In genomic region chr10:79586933-79587332, GRCh38 we compare ENCODE assay signal across 34 cellular contexts. TPM values are rescaled to one million over a fixed set of nuclear protein-coding genes. Genes with fewer than 3 reads are reported as not detected.
"Had no signal": no experiment of that assay in that cellular context is flagged by ENCODE, and none has a peak within 500 bp of the region (broad histone marks: within the 10 kb centered on the region; RNA-seq: fewer than 3 reads in every experiment).

No MANE protein-coding gene starts in this region.

- DNase-seq: dorsolateral prefrontal cortex; effector CD4-positive, alpha-beta T cell; heart left ventricle; kidney; mammary epithelial cell; mesendoderm; midbrain; naive thymus-derived CD8-positive, alpha-beta T cell; nephron progenitor cell; nucleus accumbens; stimulated activated CD4-positive, alpha-beta T cell treated with anti-CD3 and anti-CD28 coated beads, Interleukin-12 subunit alpha, Interleukin-12 subunit beta, amount 100 ng/mL, for 4 hours; stimulated activated CD4-positive, alpha-beta T cell treated with anti-CD3 and anti-CD28 coated beads, Interleukin-1b, Interleukin-23, amount 100 ng/mL, for 48 hours; stimulated activated CD4-positive, alpha-beta T cell treated with anti-CD3 and anti-CD28 coated beads, Interleukin-4, amount 100 ng/mL, for 1 hour; stimulated activated CD8-positive, alpha-beta memory T cell treated with anti-CD3 and anti-CD28 coated beads, Interleukin-4, amount 100 ng/mL, for 48 hours; stimulated activated naive CD4-positive, alpha-beta T cell; stimulated activated naive CD8-positive, alpha-beta T cell treated with anti-CD3 and anti-CD28 coated beads, Interleukin-15, amount 100 ng/mL, for 72 hours; transverse colon had no signal

- FAIRE-seq: colon, kidney had no signal

- H2AFZ ChIP-seq: hepatocyte had no signal

- H3K4me1 ChIP-seq: foreskin keratinocyte, gastroesophageal sphincter, heart left ventricle, prostate gland, right atrium auricular region, suprapubic skin, transverse colon had no signal

- H3K4me2 ChIP-seq: hepatocyte, smooth muscle cell had no signal

- H3K4me1 Mint-ChIP-seq: naive thymus-derived CD8-positive, alpha-beta T cell; nephron progenitor cell; stimulated activated naive CD8-positive, alpha-beta T cell treated with anti-CD3 and anti-CD28 coated beads, Interleukin-15, amount 100 ng/mL, for 72 hours had no signal

- H3K4me3 Mint-ChIP-seq: naive thymus-derived CD8-positive, alpha-beta T cell; nephron progenitor cell; stimulated activated naive CD8-positive, alpha-beta T cell treated with anti-CD3 and anti-CD28 coated beads, Interleukin-15, amount 100 ng/mL, for 72 hours had no signal

- H3K36me3 ChIP-seq: gastroesophageal sphincter, heart left ventricle, prostate gland, right atrium auricular region, suprapubic skin, transverse colon had no signal

- H3K27ac ChIP-seq: dorsolateral prefrontal cortex, epithelial cell of prostate, foreskin keratinocyte, gastroesophageal sphincter, heart left ventricle, hepatocyte, prostate gland, right atrium auricular region, suprapubic skin, transverse colon had no signal

- H3K27me3 ChIP-seq: gastroesophageal sphincter, heart left ventricle, hepatocyte, right atrium auricular region, suprapubic skin had no signal

- H3K4me3 ChIP-seq: dorsolateral prefrontal cortex, gastroesophageal sphincter, heart left ventricle, hepatocyte, prostate gland, right atrium auricular region, smooth muscle cell, suprapubic skin, transverse colon had no signal

- H3K79me2 ChIP-seq: hepatocyte had no signal

- H3K9me3 ChIP-seq: gastroesophageal sphincter, prostate gland, right atrium auricular region, suprapubic skin, transverse colon had no signal

- H3K27ac Mint-ChIP-seq: naive thymus-derived CD8-positive, alpha-beta T cell; nephron progenitor cell; stimulated activated naive CD8-positive, alpha-beta T cell treated with anti-CD3 and anti-CD28 coated beads, Interleukin-15, amount 100 ng/mL, for 72 hours had no signal

- H3K9me3 Mint-ChIP-seq: nephron progenitor cell; stimulated activated naive CD8-positive, alpha-beta T cell treated with anti-CD3 and anti-CD28 coated beads, Interleukin-15, amount 100 ng/mL, for 72 hours had no signal

- ATAC-seq: esophagus mucosa; foreskin keratinocyte; gastroesophageal sphincter; heart left ventricle; left lobe of liver; naive thymus-derived CD8-positive, alpha-beta T cell; sciatic nerve; stimulated activated naive CD8-positive, alpha-beta T cell treated with anti-CD3 and anti-CD28 coated beads, Interleukin-15, amount 100 ng/mL, for 72 hours had no signal

- H3K36me3 Mint-ChIP-seq: naive thymus-derived CD8-positive, alpha-beta T cell had no signal

RNA-seq across cellular contexts. Expression of gene SFTPA1, which starts 23.8 kb away (rescaled TPM):
- total RNA-seq: fibroblast of lung; foreskin keratinocyte; gastroesophageal sphincter; heart left ventricle; hepatocyte; kidney; lower leg skin; mammary epithelial cell; myocyte; naive thymus-derived CD8-positive, alpha-beta T cell; osteocyte; prostate gland; right atrium auricular region; smooth muscle cell; suprapubic skin; transverse colon; urinary bladder had no signal
- polyA plus RNA-seq: fibroblast of lung; foreskin keratinocyte; hepatocyte; mammary epithelial cell; naive thymus-derived CD8-positive, alpha-beta T cell; smooth muscle cell; urinary bladder had no signal

RNA-seq across cellular contexts. Expression of gene SFTPA2, which starts 26.7 kb away (rescaled TPM):
- total RNA-seq: fibroblast of lung; foreskin keratinocyte; heart left ventricle; hepatocyte; lower leg skin; mammary epithelial cell; naive thymus-derived CD8-positive, alpha-beta T cell; osteocyte; smooth muscle cell; suprapubic skin; urinary bladder had no signal
- polyA plus RNA-seq: fibroblast of lung; foreskin keratinocyte; hepatocyte; mammary epithelial cell; naive thymus-derived CD8-positive, alpha-beta T cell had no signal
